ENCODE assay signal across 25 cellular contexts in genomic region chr5:178307266-178308045, GRCh38.
DNase-seq lines count a peak whose midpoint lies in the region; ATAC-seq, FAIRE-seq and TF ChIP-seq lines count a peak whose summit lies in the region.
"Had no signal": no experiment of that assay in that cellular context is flagged by ENCODE, and none has a peak within 500 bp of the region (broad histone marks: within the 10 kb centered on the region; RNA-seq: fewer than 3 reads in every experiment).

No MANE protein-coding gene starts in this region.

- H2BK12ac ChIP-seq in neuronal stem cell (ENCODE audit: low read length) = no peak overlapping the region

- H4K20me1 ChIP-seq in HepG2 (ENCODE audit: insufficient read depth, low read length) = no peaks in the 10 kb centered on the region

- peaks cover 8% of the 10 kb centered on the region for H3K4me1 Mint-ChIP-seq in glutamatergic neuron (ENCODE audit: low read depth, unreplicated experiment)
- H3K4me1 Mint-ChIP-seq: immature natural killer cell had no signal

- TF ChIP-seq RAD21 in HepG2 (CRISPR knock-in tag; IDR thresholded peaks at IDR 0.05) = no peak

- H2AFZ ChIP-seq in HepG2 (ENCODE audit: low read length) = no peak overlapping the region
- no peak overlapping the region for H2AFZ ChIP-seq in neuronal stem cell (ENCODE audit: low read length)
- H2AFZ ChIP-seq: hepatocyte had no signal

- no peak for FAIRE-seq in HepG2 (lab: Jason Lieb, UNC)
- FAIRE-seq: urothelium cell line had no signal

- CTCF ChIA-PET in HepG2 (lab: Yijun Ruan, JAX; ENCODE audit: low intra/inter-chr PET ratio, low total read pairs) = no interaction called here

- no peak overlapping the region for H2BK15ac ChIP-seq in neuronal stem cell (ENCODE audit: low read length)

- no peak overlapping the region for H4K8ac ChIP-seq in neuronal stem cell (ENCODE audit: low read depth, low read length)

- WGBS in right lobe of liver (ENCODE audit: insufficient coverage, low coverage, low lambda C conversion rate, missing lambda C conversion rate) = 85% methylated on average over 17 of the region's 30 CpGs
- 39% methylated on average over 28 of the region's 30 CpGs for WGBS in HepG2 (ENCODE audit: low lambda C conversion rate)
- no CpG with 5 or more reads among the region's 30 CpGs for WGBS in neuronal stem cell (ENCODE audit: extremely low coverage in 2 of 2, insufficient read length in 2 of 2, insufficient replicate concordance in 1 of 2), 2 donors
- 80 to 89% methylated on average over 30 of the region's 30 CpGs for WGBS in aorta, 2 donors

- DNase-seq in right lobe of liver = peak in 2 of 3 donors; percentile 32 to 41
- no peak for DNase-seq in HepG2 (ENCODE audit: low spot score)
- DNase-seq in glutamatergic neuron = peak; percentile 20
- DNase-seq in neuronal stem cell (ENCODE audit: low spot score) = no peak
- peak; percentile 30 to 40 for DNase-seq in aorta
- no peak for DNase-seq in stimulated activated naive CD8-positive, alpha-beta T cell treated with anti-CD3 and anti-CD28 coated beads, Interleukin-15, Interleukin-2, amounts not matched to agents 100 U/mL and 50 U/mL, for 24 hours
- DNase-seq: activated CD4-positive, alpha-beta T cell treated with anti-CD3 and anti-CD28 coated beads, Interleukin-2, amount 50 U/mL, for 48 hours; activated naive CD4-positive, alpha-beta T cell; activated T-cell treated with anti-CD3 and anti-CD28 coated beads for 4 hours; amniotic stem cell; immature natural killer cell; KG1; NCI-H146; occipital lobe; retina; WERI-Rb-1 had no signal

- H3K4me3 ChIP-seq in right lobe of liver = no peak overlapping the region
- H3K4me3 ChIP-seq in HepG2 (replicated peaks in 1 of 3; ENCODE audit: insufficient read depth in 1 of 3, low read depth in 2 of 3, low read length in 3 of 3) = no peak overlapping the region
- H3K4me3 ChIP-seq in neuronal stem cell (ENCODE audit: low read length in 2 of 2) = no peak overlapping the region
- H3K4me3 ChIP-seq in aorta (ENCODE audit: low read length in 2 of 2) = no peak overlapping the region
- H3K4me3 ChIP-seq: cardiac muscle cell, dorsolateral prefrontal cortex, hepatocyte had no signal

- H3K9me3 ChIP-seq in right lobe of liver (no peaks in the 10 kb centered on the region), HepG2 (ENCODE audit: low read length) (no peaks in the 10 kb centered on the region), neuronal stem cell (replicated peaks in 1 of 2; ENCODE audit: control insufficient read depth in 2 of 2, insufficient read depth in 1 of 2, low read depth in 1 of 2, low read length in 2 of 2) (no peaks in the 10 kb centered on the region), aorta (ENCODE audit: control insufficient read depth, low read length) (no peaks in the 10 kb centered on the region)

- TF ChIP-seq POLR2A in right lobe of liver (IDR thresholded peaks at IDR 0.05) = no peak
- no peak for TF ChIP-seq POLR2A in HepG2 (IDR thresholded peaks at IDR 0.05; ENCODE audit: insufficient read depth in 1 of 2, low read depth in 2 of 2, low read length in 2 of 2)

- H3K14ac ChIP-seq in neuronal stem cell (ENCODE audit: low read length) = no peak overlapping the region

- H3K27me3 ChIP-seq in right lobe of liver = no peaks in the 10 kb centered on the region
- H3K27me3 ChIP-seq in HepG2 (ENCODE audit: control insufficient read depth in 1 of 2, insufficient read depth in 2 of 2, low read length in 2 of 2) = peaks cover 7 to 42% of the 10 kb centered on the region in 2 experiments; a peak in 4 of 5 replicates
- no peaks in the 10 kb centered on the region for H3K27me3 ChIP-seq in neuronal stem cell (ENCODE audit: control insufficient read depth in 3 of 3, insufficient read depth in 3 of 3, low read depth in 1 of 3, low read length in 3 of 3)
- no peaks in the 10 kb centered on the region for H3K27me3 ChIP-seq in aorta (ENCODE audit: control insufficient read depth in 1 of 2, insufficient read depth in 2 of 2, low read length in 1 of 2)
- H3K27me3 ChIP-seq: cardiac muscle cell, dorsolateral prefrontal cortex, hepatocyte had no signal

- H3K4me2 ChIP-seq in HepG2 (ENCODE audit: low read depth, low read length) = no peak overlapping the region
- H3K4me2 ChIP-seq in neuronal stem cell (ENCODE audit: insufficient read depth, low read length, poor library complexity, severe bottlenecking) = no peak overlapping the region
- H3K4me2 ChIP-seq: hepatocyte had no signal

- no peaks in the 10 kb centered on the region for H3K79me2 ChIP-seq in HepG2 (ENCODE audit: insufficient read depth, low read length)
- H3K79me2 ChIP-seq: hepatocyte had no signal

- H2BK120ac ChIP-seq in neuronal stem cell (ENCODE audit: low read depth, low read length) = no peak overlapping the region

- no peak overlapping the region for H3K4ac ChIP-seq in neuronal stem cell (ENCODE audit: low read length)

- no peak for TF ChIP-seq CTCF in right lobe of liver (IDR thresholded peaks at IDR 0.05)
- TF ChIP-seq CTCF in HepG2 (CRISPR knock-in tag; IDR thresholded peaks at IDR 0.05) = no peak
- TF ChIP-seq CTCF in glutamatergic neuron (IDR thresholded peaks at IDR 0.05; ENCODE audit: partially characterized antibody, unreplicated experiment) = no peak

- intact Hi-C loops in right lobe of liver (cut with DNase I) (no loop called here), HepG2 (cut with micrococcal nuclease; ENCODE audit: unreplicated experiment) (no loop called here), aorta (cut with DNase I) (no loop called here)

- H3K36me3 Mint-ChIP-seq in glutamatergic neuron (ENCODE audit: unreplicated experiment) = no peaks in the 10 kb centered on the region
- H3K36me3 Mint-ChIP-seq: immature natural killer cell had no signal

- in situ Hi-C loops in HepG2 (cut with HindIII; ENCODE audit: extremely low pct_ligation_motif_present, low pct_unique_long_range_greater_than_20kb) = no loop called here

- H3K36me3 ChIP-seq in right lobe of liver (no peaks in the 10 kb centered on the region), HepG2 (replicated peaks in 1 of 2; ENCODE audit: control insufficient read depth in 1 of 2, insufficient read depth in 2 of 2, low read length in 2 of 2) (no peaks in the 10 kb centered on the region), neuronal stem cell (replicated peaks in 1 of 2; ENCODE audit: control insufficient read depth in 2 of 2, insufficient read depth in 2 of 2, low read length in 2 of 2) (no peaks in the 10 kb centered on the region), aorta (ENCODE audit: control insufficient read depth in 1 of 2, insufficient read depth in 2 of 2, low read length in 1 of 2) (no peaks in the 10 kb centered on the region)
- H3K36me3 ChIP-seq: cardiac muscle cell, WERI-Rb-1 had no signal

- H3K27ac Mint-ChIP-seq in glutamatergic neuron (ENCODE audit: unreplicated experiment) = peak overlapping the region; percentile 28
- H3K27ac Mint-ChIP-seq: T-helper 2 cell treated with Interferon-gamma antibody and Interleukin-4, amounts not matched to agents 5 μg/mL and 100 μg/mL, for 36 hours had no signal

- peak overlapping the region; percentile 11 for H2BK5ac ChIP-seq in neuronal stem cell (ENCODE audit: low read length)

- TF ChIP-seq EP300 in HepG2 (IDR thresholded peaks at IDR 0.05; ENCODE audit: low read depth in 2 of 2, low read length in 2 of 2) = no peak
- no peak for TF ChIP-seq EP300 in HepG2 (CRISPR knock-in tag; IDR thresholded peaks at IDR 0.05; ENCODE audit: borderline replicate concordance)

- H3K27me3 Mint-ChIP-seq in glutamatergic neuron (ENCODE audit: unreplicated experiment) = peaks cover 4% of the 10 kb centered on the region

- H3K27ac ChIP-seq in right lobe of liver = no peak overlapping the region
- no peak overlapping the region for H3K27ac ChIP-seq in HepG2 (ENCODE audit: extremely low read length, insufficient read depth, low read length)
- H3K27ac ChIP-seq in neuronal stem cell (replicated peaks; ENCODE audit: low read length) = no peak overlapping the region
- H3K27ac ChIP-seq in aorta (ENCODE audit: low read depth in 1 of 2, low read length in 2 of 2) = no peak overlapping the region
- H3K27ac ChIP-seq: cardiac muscle cell, dorsolateral prefrontal cortex, epithelial cell of prostate, hepatocyte, WERI-Rb-1 had no signal

- no peak overlapping the region for H2AK5ac ChIP-seq in neuronal stem cell (ENCODE audit: low read depth, low read length)

- ATAC-seq in right lobe of liver (no peak), HepG2 (no peak), aorta (ENCODE audit: low FRiP score) (no peak), HG02759 (IDR thresholded peaks at IDR 0.05; ENCODE audit: unreplicated experiment) (no peak), HG03520 (IDR thresholded peaks at IDR 0.05; ENCODE audit: unreplicated experiment) (no peak)
- ATAC-seq in stimulated activated naive CD8-positive, alpha-beta T cell treated with anti-CD3 and anti-CD28 coated beads, Interleukin-15, Interleukin-2, amounts not matched to agents 100 U/mL and 50 U/mL, for 24 hours = no peak
- ATAC-seq: SK-N-SH treated with all-trans-retinoic acid at 6 μM for 48 hours had no signal

- H3K4me3 Mint-ChIP-seq in glutamatergic neuron (ENCODE audit: unreplicated experiment) = no peak overlapping the region
- H3K4me3 Mint-ChIP-seq: immature natural killer cell; T-helper 2 cell treated with Interferon-gamma antibody and Interleukin-4, amounts not matched to agents 5 μg/mL and 100 μg/mL, for 36 hours had no signal

- H3K9ac ChIP-seq in HepG2 (ENCODE audit: insufficient read depth, low read depth, low read length) (no peak overlapping the region), neuronal stem cell (ENCODE audit: low read depth, low read length, poor library complexity) (no peak overlapping the region)

- H3K4me1 ChIP-seq in right lobe of liver = no peaks in the 10 kb centered on the region
- H3K4me1 ChIP-seq in HepG2 (ENCODE audit: insufficient read depth, low read length) = no peaks in the 10 kb centered on the region
- H3K4me1 ChIP-seq in neuronal stem cell (ENCODE audit: control insufficient read depth in 2 of 2, insufficient read depth in 1 of 2, low read depth in 1 of 2, low read length in 2 of 2) = peaks cover 4 to 6% of the 10 kb centered on the region in 2 donors
- H3K4me1 ChIP-seq in aorta (ENCODE audit: control insufficient read depth in 1 of 2, insufficient read depth in 2 of 2, low read length in 2 of 2) = no peaks in the 10 kb centered on the region

- H3K9me3 Mint-ChIP-seq in glutamatergic neuron (ENCODE audit: unreplicated experiment) = peaks cover 8% of the 10 kb centered on the region
- H3K9me3 Mint-ChIP-seq: immature natural killer cell; T-helper 2 cell treated with Interferon-gamma antibody and Interleukin-4, amounts not matched to agents 5 μg/mL and 100 μg/mL, for 36 hours had no signal

- BruUV-seq in HepG2 (replicated peaks; lab: Mats Ljungman, UMichigan) = no TSS peak

- peak overlapping the region; percentile 6 for H3K18ac ChIP-seq in neuronal stem cell (ENCODE audit: low read length)

- H3K79me1 ChIP-seq in neuronal stem cell (ENCODE audit: low read depth, low read length) = no peaks in the 10 kb centered on the region

- POLR2A ChIA-PET in HepG2 (lab: Yijun Ruan, JAX) = no interaction called here

- H4K91ac ChIP-seq in neuronal stem cell (ENCODE audit: low read depth, low read length, poor library complexity) = no peak overlapping the region

- peak overlapping the region; percentile 32 for H3K23ac ChIP-seq in neuronal stem cell (ENCODE audit: low read depth, low read length, poor library complexity)

TF ChIP-seq in HepG2, 621 proteins besides CTCF, POLR2A, EP300 and RAD21 (continues in another document):
- no peak for TF ChIP-seq ZNF749 (CRISPR knock-in tag; IDR thresholded peaks at IDR 0.05; ENCODE audit: borderline replicate concordance)
- TF ChIP-seq ZNF776 (CRISPR knock-in tag; IDR thresholded peaks at IDR 0.05) = no peak
- TF ChIP-seq MTA1 (CRISPR knock-in tag; IDR thresholded peaks at IDR 0.05; ENCODE audit: borderline replicate concordance) = no peak

Comparison
In these comparisons a context has a peak if more than half of its experiments do, and no peak if none do; other contexts are left out.
1. DNase-seq: peak in right lobe of liver (2 of 3), glutamatergic neuron (single experiment) and aorta (2 of 2); none in HepG2 (single experiment), neuronal stem cell (single experiment) and stimulated activated naive CD8-positive, alpha-beta T cell treated with anti-CD3 and anti-CD28 coated beads, Interleukin-15, Interleukin-2, amounts not matched to agents 100 U/mL and 50 U/mL, for 24 hours (single experiment).